8 cellular contexts compared by ENCODE assay signal in genomic region chr16:87387942-87388817, GRCh38. TPM values are rescaled to one million over a fixed set of nuclear protein-coding genes. Genes with fewer than 3 reads are reported as not detected.
DNase-seq lines count a peak whose midpoint lies in the region; ATAC-seq and TF ChIP-seq lines count a peak whose summit lies in the region.

No MANE protein-coding gene starts in this region.

- peaks cover 31% of the 10 kb centered on the region for H3K4me1 ChIP-seq in mucosa of descending colon (ENCODE audit: low read depth)

- H3K4me3 ChIP-seq in epithelial cell of proximal tubule (ENCODE audit: low read depth, low read length) (peak overlapping the region; percentile 36), mucosa of descending colon (no peak overlapping the region)

- TF ChIP-seq EP300 in Ishikawa (IDR thresholded peaks at IDR 0.05; ENCODE audit: borderline replicate concordance) = peak; percentile 42; the same call in 1 of the 2 replicates

- intact Hi-C loops in mucosa of descending colon (cut with DNase I, micrococcal nuclease) = no loop called here

- ATAC-seq in GM21717 (IDR thresholded peaks at IDR 0.05; ENCODE audit: unreplicated experiment) (peak; percentile 49), mucosa of descending colon (peak; percentile 68)

- H3K36me3 ChIP-seq in mucosa of descending colon (ENCODE audit: low read depth) = no peaks in the 10 kb centered on the region

- no peak for TF ChIP-seq RAD21 in Ishikawa (IDR thresholded peaks at IDR 0.05; ENCODE audit: low read depth)

- TF ChIP-seq CTCF in epithelial cell of proximal tubule (conservative IDR thresholded peaks at IDR 0.05; ENCODE audit: low read depth, low read length) = no peak
- no peak for TF ChIP-seq CTCF in mucosa of descending colon (IDR thresholded peaks at IDR 0.05)

- DNase-seq in DMS114 treated with DMSO at 0.1 percent for 48 hours (lab: John Stamatoyannopoulos, UW; ENCODE audit: unreplicated experiment) (peak; percentile 96), OCI-M1 (lab: John Stamatoyannopoulos, UW) (peak; percentile 99), activated T-cell treated with anti-CD3 and anti-CD28 coated beads for 4 hours (peak; percentile 73), epithelial cell of proximal tubule (ENCODE audit: low read depth) (peak; percentile 100), mucosa of descending colon (peak; percentile 85 to 93 (median 92))
- DNase-seq in stimulated activated CD8-positive, alpha-beta memory T cell treated with anti-CD3 and anti-CD28 coated beads, Interleukin-4, amount 100 ng/mL, for 1 hour (ENCODE audit: low read depth in 2 of 2, low spot score in 1 of 2) = peak; percentile 60 to 73

- no peaks in the 10 kb centered on the region for H3K9me3 ChIP-seq in mucosa of descending colon

TF ChIP-seq in Ishikawa, 13 proteins besides CTCF, POLR2A, EP300 and RAD21:
- TF ChIP-seq CREB1 (IDR thresholded peaks at IDR 0.05; ENCODE audit: low read depth) (peak; percentile 79), FOXM1 (IDR thresholded peaks at IDR 0.05; ENCODE audit: borderline replicate concordance, low read depth) (no peak), TEAD4 (IDR thresholded peaks at IDR 0.05) (peak; percentile 51), TAF1 (IDR thresholded peaks at IDR 0.05; ENCODE audit: low read depth) (0 out of 2 replicates have a peak, but pooled peaks have one; percentile 41), EGR1 (IDR thresholded peaks at IDR 0.05) (peak; percentile 78; the same call in 1 of the 2 replicates), REST (IDR thresholded peaks at IDR 0.05; ENCODE audit: low read depth) (no peak), MAX (IDR thresholded peaks at IDR 0.05) (peak; percentile 78), NFIC (IDR thresholded peaks at IDR 0.05) (peak; percentile 17; the same call in 1 of the 2 replicates), TCF12 (IDR thresholded peaks at IDR 0.05; ENCODE audit: low read depth) (no peak; the same call in 1 of the 2 replicates), ZBTB7A (IDR thresholded peaks at IDR 0.05; ENCODE audit: low read depth) (no peak), YY1 (IDR thresholded peaks at IDR 0.05; ENCODE audit: low read depth) (peak; percentile 99), CEBPB (IDR thresholded peaks at IDR 0.05) (peak; percentile 97), USF1 (IDR thresholded peaks at IDR 0.05) (peak; percentile 89)

RNA-seq across cellular contexts. Expression of gene MAP1LC3B, which starts 4.0 kb away (rescaled TPM):
- 39.3 and 39.5 TPM in 2 replicates for total RNA-seq in epithelial cell of proximal tubule
- total RNA-seq in mucosa of descending colon = 10 to 100 TPM; 66.5 to 82.9 (median 67.3) TPM

RNA-seq across cellular contexts. Expression of gene FBXO31, which starts 4.6 kb away (rescaled TPM):
- total RNA-seq in epithelial cell of proximal tubule = 14.8 and 18.0 TPM in 2 replicates
- 100 to 1,000 TPM in 1 of 3 donors, 10 to 100 TPM in 2; 54.2 to 104 (median 63.9) TPM for total RNA-seq in mucosa of descending colon
